In genomic region chrX:121389976-121390709, GRCh38 we compare ENCODE assay signal across 25 cellular contexts.
DNase-seq lines count a peak whose midpoint lies in the region; ATAC-seq, FAIRE-seq and TF ChIP-seq lines count a peak whose summit lies in the region.
"Had no signal": no experiment of that assay in that cellular context is flagged by ENCODE, and none has a peak within 500 bp of the region (broad histone marks: within the 10 kb centered on the region; RNA-seq: fewer than 3 reads in every experiment).

No MANE protein-coding gene starts in this region.

- no peak for ATAC-seq in K562
- ATAC-seq: left lung; stimulated activated memory B cell treated with anti-CD40 and anti-IgM and Interleukin-4, amounts not matched to agents 10 μg/mL and 1 μg/mL and 100 μg/mL, for 72 hours had no signal

- H3K4me2 ChIP-seq in K562 (ENCODE audit: insufficient read depth, low read length) (no peak overlapping the region), hepatocyte (no peak overlapping the region)

- H3K36me3 ChIP-seq in K562 (ENCODE audit: control insufficient read depth, insufficient read depth, low read length) (no peaks in the 10 kb centered on the region), hepatocyte (replicated peaks; ENCODE audit: insufficient read depth, low read depth) (no peaks in the 10 kb centered on the region), transverse colon (no peaks in the 10 kb centered on the region)
- H3K36me3 ChIP-seq: brain microvascular endothelial cell, left lung had no signal

- CTCF ChIA-PET in Calu3 (lab: Charles Lee): interaction anchor here (0.7 to 1.1 kb wide), 2 partner anchors 68 to 104 kb away, joined by 3 to 4 read pairs; no protein-coding TSS in a partner anchor
- CTCF ChIA-PET in K562 (lab: Yijun Ruan, JAX; ENCODE audit: low intra/inter-chr PET ratio): no interaction called here

- TF ChIP-seq POLR2A in K562 (conservative IDR thresholded peaks at IDR 0.05) (no peak), transverse colon (IDR thresholded peaks at IDR 0.05) (no peak)

- no peak overlapping the region for H3K27ac ChIP-seq in K562 (ENCODE audit: extremely low read depth, low read depth, low read length)
- H3K27ac ChIP-seq in hepatocyte: peak overlapping the region; percentile 54
- H3K27ac ChIP-seq in coronary artery: no peak overlapping the region
- peak overlapping the region in 1 of 4 donors; percentile 26 for H3K27ac ChIP-seq in transverse colon
- H3K27ac ChIP-seq: brain microvascular endothelial cell, epithelial cell of prostate, left lung had no signal

- H3K9me3 ChIP-seq in K562 (replicated peaks; ENCODE audit: control insufficient read depth, insufficient read depth, low read depth, low read length): no peaks in the 10 kb centered on the region
- no peaks in the 10 kb centered on the region for H3K9me3 ChIP-seq in hepatocyte (ENCODE audit: low read depth)
- H3K9me3 ChIP-seq in transverse colon: no peaks in the 10 kb centered on the region
- H3K9me3 ChIP-seq: left lung had no signal

- TF ChIP-seq EP300 in K562 (IDR thresholded peaks at IDR 0.05; ENCODE audit: low read length): no peak
- no peak for TF ChIP-seq EP300 in transverse colon (IDR thresholded peaks at IDR 0.05; ENCODE audit: low read depth)

- H3K79me2 ChIP-seq in K562 (ENCODE audit: control insufficient read depth, insufficient read depth, low read length) (no peaks in the 10 kb centered on the region), hepatocyte (no peaks in the 10 kb centered on the region)

- H3K4me3 ChIP-seq in K562 (no peak overlapping the region), hepatocyte (no peak overlapping the region), coronary artery (no peak overlapping the region), transverse colon (no peak overlapping the region)
- H3K4me3 ChIP-seq: left lung had no signal

- no peaks in the 10 kb centered on the region for H3K9me1 ChIP-seq in K562 (ENCODE audit: control insufficient read depth, insufficient read depth, low read length)

- WGBS in K562 (ENCODE audit: insufficient coverage, low coverage, missing lambda C conversion rate): 17% methylated on average over 4 of the region's 4 CpGs
- WGBS in hepatocyte (ENCODE audit: low lambda C conversion rate, missing lambda C conversion rate): 32% methylated on average over 4 of the region's 4 CpGs
- 26 to 58% methylated on average over 2 to 4 of the region's 4 CpGs for WGBS in transverse colon (ENCODE audit: low coverage in 1 of 2), 2 donors

- no peaks in the 10 kb centered on the region for H3K36me3 Mint-ChIP-seq in Calu3 (ENCODE audit: insufficient read depth, unreplicated experiment)
- H3K36me3 Mint-ChIP-seq in activated T-helper 1 cell treated with anti-CD3 and anti-CD28 coated beads, Interleukin-12 subunit alpha, Interleukin-12 subunit beta, Interleukin-2, Interleukin-4 antibody, amounts not matched to agents 30 ng/mL and 10 ng/mL and 1 ng/mL, durations not matched to agents 14 hours and 24 hours and 36 hours (ENCODE audit: low read depth): no peaks in the 10 kb centered on the region
- H3K36me3 Mint-ChIP-seq: activated naive CD8-positive, alpha-beta T cell treated with anti-CD3 and anti-CD28 coated beads for 36 hours; CD4-positive, alpha-beta memory T cell; mesothelial cell of epicardium; stimulated activated memory B cell treated with anti-CD40 and anti-IgM and Interleukin-4, amounts not matched to agents 10 μg/mL and 1 μg/mL and 100 μg/mL, for 72 hours had no signal

- peak overlapping the region; percentile 79 for H3K27ac Mint-ChIP-seq in Calu3 (ENCODE audit: unreplicated experiment)
- no peak overlapping the region for H3K27ac Mint-ChIP-seq in activated T-helper 1 cell treated with anti-CD3 and anti-CD28 coated beads, Interleukin-12 subunit alpha, Interleukin-12 subunit beta, Interleukin-2, Interleukin-4 antibody, amounts not matched to agents 30 ng/mL and 10 ng/mL and 1 ng/mL, durations not matched to agents 14 hours and 24 hours and 36 hours
- H3K27ac Mint-ChIP-seq: activated CD4-positive, alpha-beta T cell treated with anti-CD3 and anti-CD28 coated beads, Interleukin-2, amount 10 ng/mL, durations not matched to agents 24 days and 14 days; activated naive CD8-positive, alpha-beta T cell treated with anti-CD3 and anti-CD28 coated beads for 36 hours; activated T-helper 2 cell treated with anti-CD3 and anti-CD28 coated beads, Interferon-gamma antibody, Interleukin-2, Interleukin-4, amounts not matched to agents 10 μg/mL and 5 μg/mL and 100 μg/mL, durations not matched to agents 14 hours and 24 hours and 36 hours; CD4-positive, alpha-beta memory T cell; H9; mesothelial cell of epicardium; nephron; stimulated activated memory B cell treated with anti-CD40 and anti-IgM and Interleukin-4, amounts not matched to agents 10 μg/mL and 1 μg/mL and 100 μg/mL, for 72 hours had no signal

- BruUV-seq in Calu3 (replicated peaks; lab: Mats Ljungman, UMichigan) (no TSS peak), K562 (replicated peaks; lab: Mats Ljungman, UMichigan) (no TSS peak)

- H3K9me3 Mint-ChIP-seq in Calu3 (ENCODE audit: low read depth, unreplicated experiment): no peaks in the 10 kb centered on the region
- H3K9me3 Mint-ChIP-seq in activated T-helper 1 cell treated with anti-CD3 and anti-CD28 coated beads, Interleukin-12 subunit alpha, Interleukin-12 subunit beta, Interleukin-2, Interleukin-4 antibody, amounts not matched to agents 30 ng/mL and 10 ng/mL and 1 ng/mL, durations not matched to agents 14 hours and 24 hours and 36 hours: no peaks in the 10 kb centered on the region
- H3K9me3 Mint-ChIP-seq: activated CD4-positive, alpha-beta T cell treated with anti-CD3 and anti-CD28 coated beads, Interleukin-2, amount 10 ng/mL, durations not matched to agents 24 days and 14 days; activated naive CD8-positive, alpha-beta T cell treated with anti-CD3 and anti-CD28 coated beads for 36 hours; activated T-helper 2 cell treated with anti-CD3 and anti-CD28 coated beads, Interferon-gamma antibody, Interleukin-2, Interleukin-4, amounts not matched to agents 10 μg/mL and 5 μg/mL and 100 μg/mL, durations not matched to agents 14 hours and 24 hours and 36 hours; CD4-positive, alpha-beta memory T cell; stimulated activated memory B cell treated with anti-CD40 and anti-IgM and Interleukin-4, amounts not matched to agents 10 μg/mL and 1 μg/mL and 100 μg/mL, for 72 hours had no signal

- H2AFZ ChIP-seq in K562 (ENCODE audit: low read depth, low read length) (no peak overlapping the region), hepatocyte (no peak overlapping the region)

- intact Hi-C loops in Calu3 (cut with micrococcal nuclease; ENCODE audit: unreplicated experiment): no loop called here
- intact Hi-C loops in K562 (cut with micrococcal nuclease): no loop called here
- intact Hi-C loops in activated T-helper 1 cell treated with anti-CD3 and anti-CD28 coated beads, Interleukin-12 subunit alpha, Interleukin-12 subunit beta, Interleukin-2, Interleukin-4 antibody, amounts not matched to agents 30 ng/mL and 10 ng/mL and 1 ng/mL, durations not matched to agents 14 hours and 24 hours and 36 hours (cut with micrococcal nuclease): no loop called here
- intact Hi-C loops in transverse colon (cut with DNase I; ENCODE audit: low total_unique reads): no loop called here

- no peak for TF ChIP-seq RAD21 in K562 (CRISPR knock-in tag; conservative IDR thresholded peaks at IDR 0.05 in 1 of 2, IDR thresholded peaks at IDR 0.05 in 1 of 2)

- POLR2A ChIA-PET in K562 (lab: Yijun Ruan, JAX): no interaction called here

- H3K4me1 Mint-ChIP-seq in Calu3 (ENCODE audit: low read depth, unreplicated experiment): peaks cover 17% of the 10 kb centered on the region
- H3K4me1 Mint-ChIP-seq in activated T-helper 1 cell treated with anti-CD3 and anti-CD28 coated beads, Interleukin-12 subunit alpha, Interleukin-12 subunit beta, Interleukin-2, Interleukin-4 antibody, amounts not matched to agents 30 ng/mL and 10 ng/mL and 1 ng/mL, durations not matched to agents 14 hours and 24 hours and 36 hours (ENCODE audit: low read depth): no peaks in the 10 kb centered on the region
- H3K4me1 Mint-ChIP-seq: activated CD4-positive, alpha-beta T cell treated with anti-CD3 and anti-CD28 coated beads, Interleukin-2, amount 10 ng/mL, durations not matched to agents 24 days and 14 days; activated naive CD8-positive, alpha-beta T cell treated with anti-CD3 and anti-CD28 coated beads for 36 hours; CD4-positive, alpha-beta memory T cell; nephron; stimulated activated memory B cell treated with anti-CD40 and anti-IgM and Interleukin-4, amounts not matched to agents 10 μg/mL and 1 μg/mL and 100 μg/mL, for 72 hours had no signal

- no peaks in the 10 kb centered on the region for H3K27me3 Mint-ChIP-seq in Calu3 (ENCODE audit: unreplicated experiment)
- no peaks in the 10 kb centered on the region for H3K27me3 Mint-ChIP-seq in activated T-helper 1 cell treated with anti-CD3 and anti-CD28 coated beads, Interleukin-12 subunit alpha, Interleukin-12 subunit beta, Interleukin-2, Interleukin-4 antibody, amounts not matched to agents 30 ng/mL and 10 ng/mL and 1 ng/mL, durations not matched to agents 14 hours and 24 hours and 36 hours (ENCODE audit: insufficient read depth)
- H3K27me3 Mint-ChIP-seq: activated CD4-positive, alpha-beta T cell treated with anti-CD3 and anti-CD28 coated beads, Interleukin-2, amount 10 ng/mL, durations not matched to agents 24 days and 14 days; activated naive CD8-positive, alpha-beta T cell treated with anti-CD3 and anti-CD28 coated beads for 36 hours; CD4-positive, alpha-beta memory T cell; stimulated activated memory B cell treated with anti-CD40 and anti-IgM and Interleukin-4, amounts not matched to agents 10 μg/mL and 1 μg/mL and 100 μg/mL, for 72 hours had no signal

- peak overlapping the region; percentile 39 for H3K4me3 Mint-ChIP-seq in Calu3 (ENCODE audit: low read depth, unreplicated experiment)
- H3K4me3 Mint-ChIP-seq in activated T-helper 1 cell treated with anti-CD3 and anti-CD28 coated beads, Interleukin-12 subunit alpha, Interleukin-12 subunit beta, Interleukin-2, Interleukin-4 antibody, amounts not matched to agents 30 ng/mL and 10 ng/mL and 1 ng/mL, durations not matched to agents 14 hours and 24 hours and 36 hours: no peak overlapping the region
- H3K4me3 Mint-ChIP-seq: activated CD4-positive, alpha-beta T cell treated with anti-CD3 and anti-CD28 coated beads, Interleukin-2, amount 10 ng/mL, durations not matched to agents 24 days and 14 days; activated naive CD8-positive, alpha-beta T cell treated with anti-CD3 and anti-CD28 coated beads for 36 hours; CD4-positive, alpha-beta memory T cell; H9; mesothelial cell of epicardium; nephron; stimulated activated memory B cell treated with anti-CD40 and anti-IgM and Interleukin-4, amounts not matched to agents 10 μg/mL and 1 μg/mL and 100 μg/mL, for 72 hours had no signal

- H3K9me2 ChIP-seq in hepatocyte (replicated peaks; ENCODE audit: insufficient read depth): no peaks in the 10 kb centered on the region

- in situ Hi-C loops in K562 (cut with MboI) (no loop called here), transverse colon (cut with MboI; ENCODE audit: low pct_ligation_motif_present in 1 of 4, low pct_unique_long_range_greater_than_20kb in 1 of 4, low sequenced_read_pairs in 3 of 4) (no loop called here)

- H3K4me1 ChIP-seq in K562 (replicated peaks in 1 of 2; ENCODE audit: control insufficient read depth in 2 of 2, insufficient read depth in 2 of 2, low read length in 2 of 2): no peaks in the 10 kb centered on the region
- H3K4me1 ChIP-seq in hepatocyte (ENCODE audit: insufficient read depth): no peaks in the 10 kb centered on the region
- H3K4me1 ChIP-seq in transverse colon: no peaks in the 10 kb centered on the region
- H3K4me1 ChIP-seq: left lung had no signal

- FAIRE-seq in K562 (lab: Jason Lieb, UNC): no peak

- H4K20me1 ChIP-seq in K562 (replicated peaks; ENCODE audit: control insufficient read depth, insufficient read depth, low read length): no peaks in the 10 kb centered on the region
- no peaks in the 10 kb centered on the region for H4K20me1 ChIP-seq in hepatocyte (ENCODE audit: insufficient read depth, poor library complexity, severe bottlenecking)

- H3K27me3 ChIP-seq in K562 (ENCODE audit: control insufficient read depth in 2 of 2, insufficient read depth in 2 of 2, low read length in 2 of 2) (no peaks in the 10 kb centered on the region), hepatocyte (no peaks in the 10 kb centered on the region), transverse colon (no peaks in the 10 kb centered on the region)
- H3K27me3 ChIP-seq: brain microvascular endothelial cell, left lung had no signal

- no peak overlapping the region for H3K9ac ChIP-seq in K562 (ENCODE audit: insufficient read depth in 1 of 2, low read depth in 2 of 2, low read length in 2 of 2)

- peak; percentile 45 for DNase-seq in Calu3
- DNase-seq in HuH-7 (ENCODE audit: low spot score): peak; percentile 20
- no peak for DNase-seq in K562 (ENCODE audit: extremely low read depth in 1 of 4, low spot score in 3 of 4)
- peak; percentile 24 for DNase-seq in hepatocyte (ENCODE audit: low spot score)
- DNase-seq in activated T-helper 1 cell treated with anti-CD3 and anti-CD28 coated beads, Interleukin-12 subunit alpha, Interleukin-12 subunit beta, Interleukin-2, Interleukin-4 antibody, amounts not matched to agents 30 ng/mL and 10 ng/mL and 1 ng/mL, durations not matched to agents 14 hours and 24 hours and 36 hours (ENCODE audit: low spot score): no peak
- no peak for DNase-seq in coronary artery (ENCODE audit: low spot score)
- no peak for DNase-seq in transverse colon
- no peak for DNase-seq in NCI-H510A (lab: John Stamatoyannopoulos, UW)
- DNase-seq: activated CD4-positive, alpha-beta T cell treated with anti-CD3 and anti-CD28 coated beads, Interleukin-2, amount 10 ng/mL, durations not matched to agents 24 days and 14 days; activated naive CD8-positive, alpha-beta T cell treated with anti-CD3 and anti-CD28 coated beads for 36 hours; brain microvascular endothelial cell; CD4-positive, alpha-beta memory T cell; dermis blood vessel endothelial cell; H9; left lung; NCI-H1105 treated with DMSO at 0.1 percent for 48 hours; NCI-H2107; NCI-H524 treated with DMSO at 0.1 percent for 48 hours; posterior cingulate gyrus; Right ventricle myocardium superior had no signal

- TF ChIP-seq CTCF in Calu3 (IDR thresholded peaks at IDR 0.05; ENCODE audit: unreplicated experiment) (no peak), K562 (IDR thresholded peaks at IDR 0.05 in 2 of 3, conservative IDR thresholded peaks at IDR 0.05 in 1 of 3; ENCODE audit: insufficient read depth in 2 of 3, low read depth in 1 of 3, low read length in 3 of 3) (no peak), hepatocyte (IDR thresholded peaks at IDR 0.05; ENCODE audit: poor library complexity) (no peak), coronary artery (IDR thresholded peaks at IDR 0.05) (no peak), transverse colon (IDR thresholded peaks at IDR 0.05) (no peak)

Comparison
In these comparisons a context has a peak if more than half of its experiments do, and no peak if none do; other contexts are left out.
1. DNase-seq: peak in Calu3 (single experiment), HuH-7 (single experiment) and hepatocyte (single experiment); none in K562 (0 of 4), activated T-helper 1 cell treated with anti-CD3 and anti-CD28 coated beads, Interleukin-12 subunit alpha, Interleukin-12 subunit beta, Interleukin-2, Interleukin-4 antibody, amounts not matched to agents 30 ng/mL and 10 ng/mL and 1 ng/mL, durations not matched to agents 14 hours and 24 hours and 36 hours (single experiment), coronary artery (single experiment), transverse colon (single experiment) and NCI-H510A (single experiment).